8 cellular contexts compared by ENCODE assay signal in genomic region chr11:19712281-19713220, GRCh38. TPM values are rescaled to one million over a fixed set of nuclear protein-coding genes. Genes with fewer than 3 reads are reported as not detected.
DNase-seq lines count a peak whose midpoint lies in the region; ATAC-seq, FAIRE-seq and TF ChIP-seq lines count a peak whose summit lies in the region.

Gene NAV2, plus strand, starts transcription at chr11:19712837. Its CDS starts 859 bp downstream, at chr11:19713696.

- peak; percentile 100 for ATAC-seq in GM21723 (IDR thresholded peaks at IDR 0.05; ENCODE audit: unreplicated experiment)
- peak; percentile 99 for ATAC-seq in natural killer cell treated with Interleukin-12 subunit alpha and Interleukin-12 subunit beta and Interleukin-15 and Interleukin-18, amount 100 ng/mL, for 72 hours

- DNase-seq in DMS53 (lab: John Stamatoyannopoulos, UW) = peak; percentile 96
- peak; percentile 53 for DNase-seq in Jurkat, Clone E6-1 (ENCODE audit: low read depth, low spot score)
- DNase-seq in RCC 7860 (ENCODE audit: low spot score) = peak; percentile 82
- DNase-seq in activated effector memory CD4-positive, alpha-beta T cell treated with anti-CD3 and anti-CD28 coated beads, Interleukin-2, amount 50 U/mL, for 16 hours = peak; percentile 92
- DNase-seq in fibroblast of the aortic adventitia (ENCODE audit: low read depth) = peak; percentile 89
- DNase-seq in natural killer cell treated with Interleukin-12 subunit alpha and Interleukin-12 subunit beta and Interleukin-15 and Interleukin-18, amount 100 ng/mL, for 72 hours (ENCODE audit: low spot score) = peak; percentile 88
- DNase-seq in stimulated activated naive CD4-positive, alpha-beta T cell (lab: John Stamatoyannopoulos, UW) = peak; percentile 50 to 71 (median 55)

- peaks cover 15 to 25% of the 10 kb centered on the region in 2 donors for H3K4me1 Mint-ChIP-seq in natural killer cell treated with Interleukin-12 subunit alpha and Interleukin-12 subunit beta and Interleukin-15 and Interleukin-18, amount 100 ng/mL, for 72 hours (ENCODE audit: low read depth in 2 of 2)

- peak; percentile 0 for TF ChIP-seq CTCF in fibroblast of the aortic adventitia (IDR thresholded peaks at IDR 0.05; ENCODE audit: insufficient read depth, low read length)

- H3K4me3 Mint-ChIP-seq in natural killer cell treated with Interleukin-12 subunit alpha and Interleukin-12 subunit beta and Interleukin-15 and Interleukin-18, amount 100 ng/mL, for 72 hours = peak within 1 kb of the TSS; percentile 88

- H3K36me3 Mint-ChIP-seq in natural killer cell treated with Interleukin-12 subunit alpha and Interleukin-12 subunit beta and Interleukin-15 and Interleukin-18, amount 100 ng/mL, for 72 hours = no peaks in the 10 kb centered on the region

- no peaks in the 10 kb centered on the region for H3K9me3 Mint-ChIP-seq in natural killer cell treated with Interleukin-12 subunit alpha and Interleukin-12 subunit beta and Interleukin-15 and Interleukin-18, amount 100 ng/mL, for 72 hours

- peak within 1 kb of the TSS; percentile 62 to 89 for H3K27ac Mint-ChIP-seq in natural killer cell treated with Interleukin-12 subunit alpha and Interleukin-12 subunit beta and Interleukin-15 and Interleukin-18, amount 100 ng/mL, for 72 hours

- H3K27me3 Mint-ChIP-seq in natural killer cell treated with Interleukin-12 subunit alpha and Interleukin-12 subunit beta and Interleukin-15 and Interleukin-18, amount 100 ng/mL, for 72 hours = peaks cover 26 to 44% of the 10 kb centered on the region in 2 donors

- no peak for FAIRE-seq in RCC 7860 (lab: Jason Lieb, UNC)

- H3K4me3 ChIP-seq in Jurkat, Clone E6-1 (ENCODE audit: low read length) = peak within 1 kb of the TSS; percentile 56
- H3K4me3 ChIP-seq in fibroblast of the aortic adventitia (ENCODE audit: low read depth, low read length) = peak within 1 kb of the TSS; percentile 92

RNA-seq across cellular contexts. Expression of gene NAV2, which starts in this region (rescaled TPM):
- polyA plus RNA-seq in Jurkat, Clone E6-1 (2012; ENCODE audit: insufficient read depth, insufficient read length) = 1.00 TPM
- 6.5 and 44.6 TPM in 2 replicates for total RNA-seq in fibroblast of the aortic adventitia (ENCODE audit: low replicate concordance)
- total RNA-seq in natural killer cell treated with Interleukin-12 subunit alpha and Interleukin-12 subunit beta and Interleukin-15 and Interleukin-18, amount 100 ng/mL, for 72 hours = under 1 TPM; 0.31 to 0.67 TPM

Comparison
In these comparisons a context has a peak if more than half of its experiments do, and no peak if none do; other contexts are left out.
1. Peak in every context shown above with its lines: DNase-seq, ATAC-seq and H3K4me3 ChIP-seq.
2. Peak in DNase-seq and ATAC-seq in natural killer cell treated with Interleukin-12 subunit alpha and Interleukin-12 subunit beta and Interleukin-15 and Interleukin-18, amount 100 ng/mL, for 72 hours; RNA of the gene not detected or under 1 TPM.